ENCODE assay signal across 20 cellular contexts in genomic region chr20:58580493-58580835, GRCh38.
DNase-seq lines count a peak whose midpoint lies in the region; ATAC-seq and TF ChIP-seq lines count a peak whose summit lies in the region.
"Had no signal": no experiment of that assay in that cellular context is flagged by ENCODE, and none has a peak within 500 bp of the region (broad histone marks: within the 10 kb centered on the region; RNA-seq: fewer than 3 reads in every experiment).

No MANE protein-coding gene starts in this region.

- H3K27me3 ChIP-seq in sigmoid colon: no peaks in the 10 kb centered on the region

- H3K27ac ChIP-seq in sigmoid colon: no peak overlapping the region

- intact Hi-C loops in Right ventricle myocardium inferior (cut with DNase I) (no loop called here), Right ventricle myocardium superior (cut with DNase I) (no loop called here), sigmoid colon (cut with DNase I) (no loop called here)

- peaks cover 0 to 14% (median 5%) of the 10 kb centered on the region in 4 donors for H3K4me1 ChIP-seq in sigmoid colon
- H3K4me1 ChIP-seq: HAP-1 had no signal

- no peak overlapping the region for H3K4me3 ChIP-seq in sigmoid colon
- H3K4me3 ChIP-seq: GM12878, HAP-1 had no signal

- 88 to 92% methylated on average over 6 of the region's 6 CpGs for WGBS in sigmoid colon, 2 donors

- no peak for TF ChIP-seq EP300 in sigmoid colon (IDR thresholded peaks at IDR 0.05)

- H3K9me3 Mint-ChIP-seq in chondrocyte (ENCODE audit: low read depth) (no peaks in the 10 kb centered on the region), nephron progenitor cell (peaks cover 23% of the 10 kb centered on the region)
- H3K9me3 Mint-ChIP-seq: HFFc6 had no signal

- H3K36me3 Mint-ChIP-seq in chondrocyte (ENCODE audit: low read depth): peaks cover 1% of the 10 kb centered on the region
- H3K36me3 Mint-ChIP-seq in nephron progenitor cell (ENCODE audit: low read depth): no peaks in the 10 kb centered on the region

- no peaks in the 10 kb centered on the region for H3K36me3 ChIP-seq in sigmoid colon
- H3K36me3 ChIP-seq: HAP-1 had no signal

- no peak overlapping the region for H3K4me3 Mint-ChIP-seq in chondrocyte (ENCODE audit: unreplicated experiment)
- no peak overlapping the region for H3K4me3 Mint-ChIP-seq in nephron progenitor cell
- H3K4me3 Mint-ChIP-seq: CD4-positive, alpha-beta memory T cell; HFFc6 had no signal

- H3K27me3 Mint-ChIP-seq in chondrocyte (ENCODE audit: low read depth): peaks cover 5% of the 10 kb centered on the region
- peaks cover 38% of the 10 kb centered on the region for H3K27me3 Mint-ChIP-seq in nephron progenitor cell (ENCODE audit: low read depth, poor library complexity)

- no peaks in the 10 kb centered on the region for H3K9me3 ChIP-seq in sigmoid colon
- H3K9me3 ChIP-seq: HAP-1 had no signal

- no peak for TF ChIP-seq CTCF in chondrocyte (IDR thresholded peaks at IDR 0.05)
- no peak for TF ChIP-seq CTCF in nephron progenitor cell (IDR thresholded peaks at IDR 0.05)
- TF ChIP-seq CTCF in sigmoid colon (IDR thresholded peaks at IDR 0.05): no peak

- DNase-seq in Right ventricle myocardium inferior (ENCODE audit: missing footprints) (peak; percentile 27), Right ventricle myocardium superior (no peak), chondrocyte (ENCODE audit: low spot score) (peak; percentile 58), nephron progenitor cell (no peak), sigmoid colon (peak; percentile 40), DMS114 treated with DMSO at 0.1 percent for 48 hours (lab: John Stamatoyannopoulos, UW; ENCODE audit: unreplicated experiment) (no peak)
- DNase-seq: C1 segment of cervical spinal cord; Calu3; CD4-positive, alpha-beta memory T cell; COR-L47; DMS153; DMS79; EL; GDM1; GOT3; HFFc6 had no signal

- H3K4me1 Mint-ChIP-seq in chondrocyte (ENCODE audit: low read depth) (peaks cover 6% of the 10 kb centered on the region), nephron progenitor cell (peaks cover 77% of the 10 kb centered on the region)
- H3K4me1 Mint-ChIP-seq: CD4-positive, alpha-beta memory T cell had no signal

- TF ChIP-seq POLR2A in sigmoid colon (IDR thresholded peaks at IDR 0.05): no peak

- ATAC-seq in Right ventricle myocardium inferior (no peak), Right ventricle myocardium superior (ENCODE audit: poor library complexity) (no peak), GM18907 (IDR thresholded peaks at IDR 0.05; ENCODE audit: unreplicated experiment) (no peak), GM19452 (IDR thresholded peaks at IDR 0.05; ENCODE audit: unreplicated experiment) (no peak)
- ATAC-seq: GM12878 had no signal

- H3K27ac Mint-ChIP-seq in chondrocyte (ENCODE audit: unreplicated experiment) (no peak overlapping the region), nephron progenitor cell (peak overlapping the region; percentile 88)
- H3K27ac Mint-ChIP-seq: CD4-positive, alpha-beta memory T cell; HFFc6 had no signal

Comparison
In these comparisons a context has a peak if more than half of its experiments do, and no peak if none do; other contexts are left out.
1. DNase-seq: peak in Right ventricle myocardium inferior (single experiment), chondrocyte (single experiment) and sigmoid colon (single experiment); none in Right ventricle myocardium superior (single experiment), nephron progenitor cell (single experiment) and DMS114 treated with DMSO at 0.1 percent for 48 hours (single experiment).